ENCODE assay signal across 8 cellular contexts in the genomic region with DNA sequence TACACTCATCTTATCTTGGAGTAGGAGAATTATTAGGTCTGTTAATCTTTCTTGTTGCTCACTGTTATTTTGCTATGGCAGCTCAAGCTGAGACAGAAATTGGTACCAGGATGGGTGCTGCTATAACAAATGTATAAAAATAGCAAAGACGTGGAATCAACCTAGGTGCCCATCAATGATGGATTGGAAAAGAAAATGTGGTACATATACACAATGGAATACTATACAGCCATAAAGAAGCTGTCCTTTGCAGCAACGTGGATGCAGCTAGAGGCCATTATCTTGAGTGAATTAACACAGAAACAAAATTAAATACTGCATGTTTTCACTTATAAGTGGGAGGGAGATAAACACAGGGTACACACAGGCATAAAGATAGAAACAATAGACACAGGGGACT. TPM values are rescaled to one million over a fixed set of nuclear protein-coding genes. Genes with fewer than 3 reads are reported as not detected.
"Had no signal": no experiment of that assay in that cellular context is flagged by ENCODE, and none has a peak within 500 bp of the region (broad histone marks: within the 10 kb centered on the region; RNA-seq: fewer than 3 reads in every experiment).

No MANE protein-coding gene starts in this region.

- H3K4me1 ChIP-seq: HAP-1 had no signal

- H3K36me3 ChIP-seq: HAP-1 had no signal

- ATAC-seq: HCT116 had no signal

- H3K27ac ChIP-seq: GM23248 had no signal

- H3K9me3 ChIP-seq: HAP-1 had no signal

- H2AFZ ChIP-seq: GM23248 had no signal

- H3K9ac ChIP-seq: GM23248 had no signal

- H3K4me3 ChIP-seq: GM23248, HAP-1 had no signal

- DNase-seq: GM23248, GOT3, H7, IMR-90, KBM-7 had no signal

RNA-seq across cellular contexts. Expression of a gene that starts 54.0 kb away (rescaled TPM):
- total RNA-seq: GM23248, HT-29 had no signal
- polyA plus RNA-seq: GM23248 had no signal
